ENCODE assay signal across 25 cellular contexts in the genomic region with DNA sequence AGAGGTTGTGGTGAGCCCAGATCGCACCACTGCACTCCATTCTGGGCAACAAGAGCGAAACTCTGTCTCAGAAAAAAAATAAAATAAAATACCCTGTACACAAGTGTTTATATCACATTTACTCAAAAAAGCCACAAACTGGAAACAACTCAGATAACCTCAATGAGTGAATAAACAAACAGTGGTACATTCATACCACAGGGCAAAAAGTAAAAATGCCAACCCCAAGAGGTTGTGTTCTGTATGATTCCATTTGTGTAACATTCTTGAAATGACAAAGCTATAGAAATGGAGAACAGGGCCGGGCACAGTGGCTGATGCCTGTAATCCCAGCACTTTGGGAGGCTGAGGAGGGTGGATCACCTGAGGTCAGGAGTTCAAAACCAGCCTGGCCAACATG. TPM values are rescaled to one million over a fixed set of nuclear protein-coding genes. Genes with fewer than 3 reads are reported as not detected.
"Had no signal": no experiment of that assay in that cellular context is flagged by ENCODE, and none has a peak within 500 bp of the region (broad histone marks: within the 10 kb centered on the region; RNA-seq: fewer than 3 reads in every experiment).

No MANE protein-coding gene starts in this region.

- DNase-seq: activated CD4-positive, alpha-beta T cell treated with anti-CD3 and anti-CD28 coated beads for 4 hours; activated CD4-positive, alpha-beta T cell treated with anti-CD3 and anti-CD28 coated beads, Interleukin-2, amount 50 U/mL, for 1 hour; activated CD4-positive, CD25-positive, alpha-beta regulatory T cell; activated CD4-positive, CD25-positive, alpha-beta regulatory T cell treated with anti-CD3 and anti-CD28 coated beads, Interleukin-2, amount 50 U/mL, for 72 hours; activated CD8-positive, alpha-beta memory T cell treated with anti-CD3 and anti-CD28 coated beads for 24 hours; activated CD8-positive, alpha-beta T cell treated with anti-CD3 and anti-CD28 coated beads for 36 hours; activated gamma-delta T cell; activated naive CD4-positive, alpha-beta T cell; activated naive CD4-positive, alpha-beta T cell treated with anti-CD3 and anti-CD28 coated beads, Interleukin-2, amount 10 ng/mL, durations not matched to agents 7 days and 5 days; activated naive CD8-positive, alpha-beta T cell treated with anti-CD3 and anti-CD28 coated beads for 36 hours; activated naive CD8-positive, alpha-beta T cell treated with anti-CD3 and anti-CD28 coated beads, Interleukin-2, amount 50 U/mL, for 24 hours; activated T-cell treated with anti-CD3 and anti-CD28 coated beads, Interleukin-2, amount 50 U/mL, for 1 hour; adrenal gland; amygdala; aorta; body of pancreas; caudate nucleus; cortex of kidney; dermis blood vessel endothelial cell; effector CD4-positive, alpha-beta T cell; esophagus squamous epithelium; foreskin melanocyte had no signal

- H3K4me1 Mint-ChIP-seq: activated naive CD4-positive, alpha-beta T cell treated with anti-CD3 and anti-CD28 coated beads, Interleukin-2, amount 10 ng/mL, durations not matched to agents 7 days and 5 days had no signal

- H3K27me3 Mint-ChIP-seq: activated CD8-positive, alpha-beta T cell treated with anti-CD3 and anti-CD28 coated beads for 36 hours; activated naive CD4-positive, alpha-beta T cell treated with anti-CD3 and anti-CD28 coated beads, Interleukin-2, amount 10 ng/mL, durations not matched to agents 7 days and 5 days; activated naive CD8-positive, alpha-beta T cell treated with anti-CD3 and anti-CD28 coated beads for 36 hours; activated naive CD8-positive, alpha-beta T cell treated with anti-CD3 and anti-CD28 coated beads, Interleukin-2, amount 50 U/mL, for 24 hours had no signal

- H3K27ac Mint-ChIP-seq: activated CD8-positive, alpha-beta T cell treated with anti-CD3 and anti-CD28 coated beads for 36 hours; activated naive CD4-positive, alpha-beta T cell treated with anti-CD3 and anti-CD28 coated beads, Interleukin-2, amount 10 ng/mL, durations not matched to agents 7 days and 5 days; activated naive CD8-positive, alpha-beta T cell treated with anti-CD3 and anti-CD28 coated beads for 36 hours; activated naive CD8-positive, alpha-beta T cell treated with anti-CD3 and anti-CD28 coated beads, Interleukin-2, amount 50 U/mL, for 24 hours; activated T-helper 1 cell treated with anti-CD3 and anti-CD28 coated beads, Interleukin-12 subunit alpha, Interleukin-12 subunit beta, Interleukin-2, Interleukin-4 antibody, amounts not matched to agents 30 ng/mL and 10 ng/mL and 1 ng/mL, durations not matched to agents 14 hours and 24 hours and 36 hours had no signal

- H3K4me3 Mint-ChIP-seq: activated CD8-positive, alpha-beta T cell treated with anti-CD3 and anti-CD28 coated beads for 36 hours; activated naive CD4-positive, alpha-beta T cell treated with anti-CD3 and anti-CD28 coated beads, Interleukin-2, amount 10 ng/mL, durations not matched to agents 7 days and 5 days; activated naive CD8-positive, alpha-beta T cell treated with anti-CD3 and anti-CD28 coated beads for 36 hours; activated naive CD8-positive, alpha-beta T cell treated with anti-CD3 and anti-CD28 coated beads, Interleukin-2, amount 50 U/mL, for 24 hours; activated T-helper 1 cell treated with anti-CD3 and anti-CD28 coated beads, Interleukin-12 subunit alpha, Interleukin-12 subunit beta, Interleukin-2, Interleukin-4 antibody, amounts not matched to agents 30 ng/mL and 10 ng/mL and 1 ng/mL, durations not matched to agents 14 hours and 24 hours and 36 hours had no signal

- ATAC-seq: activated CD8-positive, alpha-beta T cell treated with anti-CD3 and anti-CD28 coated beads for 36 hours; activated naive CD8-positive, alpha-beta T cell treated with anti-CD3 and anti-CD28 coated beads, Interleukin-2, amount 50 U/mL, for 24 hours; body of pancreas; gastroesophageal sphincter had no signal

RNA-seq across cellular contexts. Expression of gene CYP1A1, which starts 42.4 kb away (rescaled TPM):
- total RNA-seq: fibroblast of villous mesenchyme had no signal
